In genomic region chr9:91379461-91379860, GRCh38 we compare ENCODE assay signal across 23 cellular contexts. TPM values are rescaled to one million over a fixed set of nuclear protein-coding genes. Genes with fewer than 3 reads are reported as not detected.
DNase-seq lines count a peak whose midpoint lies in the region; ATAC-seq and TF ChIP-seq lines count a peak whose summit lies in the region.
"Had no signal": no experiment of that assay in that cellular context is flagged by ENCODE, and none has a peak within 500 bp of the region (broad histone marks: within the 10 kb centered on the region; RNA-seq: fewer than 3 reads in every experiment).

No MANE protein-coding gene starts in this region.

- ATAC-seq in HG02610 (IDR thresholded peaks at IDR 0.05; ENCODE audit: unreplicated experiment) = no peak
- ATAC-seq: GM12878 had no signal

- no peak overlapping the region for H4K8ac ChIP-seq in trophoblast cell (ENCODE audit: low read depth, low read length)

- H3K14ac ChIP-seq in trophoblast cell (ENCODE audit: low read length) = no peak overlapping the region

- no peak for TF ChIP-seq POLR2A in stomach (IDR thresholded peaks at IDR 0.05)

- H3K4me3 ChIP-seq in Loucy (ENCODE audit: low read length, poor library complexity, severe bottlenecking) = no peak overlapping the region
- no peak overlapping the region for H3K4me3 ChIP-seq in choroid plexus epithelial cell (ENCODE audit: low read depth, low read length)
- no peak overlapping the region for H3K4me3 ChIP-seq in trophoblast cell (ENCODE audit: low read depth, low read length)
- H3K4me3 ChIP-seq in stomach = no peak overlapping the region
- H3K4me3 ChIP-seq: BLaER1, GM12878, Peyer's patch had no signal

- H3K27ac ChIP-seq in trophoblast cell (ENCODE audit: low read depth, low read length) (no peak overlapping the region), stomach (no peak overlapping the region)
- H3K27ac ChIP-seq: BLaER1, HL-60, Peyer's patch had no signal

- H3K27me3 ChIP-seq in Loucy (ENCODE audit: insufficient read depth, low read length, poor library complexity, severe bottlenecking) (no peaks in the 10 kb centered on the region), trophoblast cell (ENCODE audit: insufficient read depth, low read length) (no peaks in the 10 kb centered on the region), stomach (no peaks in the 10 kb centered on the region)
- H3K27me3 ChIP-seq: BLaER1, Peyer's patch had no signal

- no peaks in the 10 kb centered on the region for H3K36me3 ChIP-seq in Loucy (ENCODE audit: insufficient read depth, low read length)
- H3K36me3 ChIP-seq in trophoblast cell (ENCODE audit: control insufficient read depth in 1 of 2, insufficient read depth in 2 of 2, low read length in 2 of 2) = no peaks in the 10 kb centered on the region
- no peaks in the 10 kb centered on the region for H3K36me3 ChIP-seq in stomach
- H3K36me3 ChIP-seq: BLaER1, Peyer's patch had no signal

- intact Hi-C loops in stomach (cut with DNase I; ENCODE audit: low total_unique reads) = no loop called here

- TF ChIP-seq CTCF in Loucy (conservative IDR thresholded peaks at IDR 0.05; ENCODE audit: low read length) (no peak), choroid plexus epithelial cell (conservative IDR thresholded peaks at IDR 0.05; ENCODE audit: low read depth, low read length) (no peak), stomach (IDR thresholded peaks at IDR 0.05) (no peak)

- no peak overlapping the region for H4K91ac ChIP-seq in trophoblast cell (ENCODE audit: low read depth, low read length)

- no peak overlapping the region for H2AK5ac ChIP-seq in trophoblast cell (ENCODE audit: low read length)

- H3K79me2 ChIP-seq in Loucy (ENCODE audit: insufficient read depth, low read length) = no peaks in the 10 kb centered on the region
- no peaks in the 10 kb centered on the region for H3K79me2 ChIP-seq in trophoblast cell (ENCODE audit: control insufficient read depth, insufficient read depth, low read length, poor library complexity)

- H3K9ac ChIP-seq in Loucy (ENCODE audit: low read depth, low read length, poor library complexity, severe bottlenecking) (no peak overlapping the region), trophoblast cell (ENCODE audit: low read length) (no peak overlapping the region)
- H3K9ac ChIP-seq: BLaER1 had no signal

- TF ChIP-seq EP300 in stomach (IDR thresholded peaks at IDR 0.05) = no peak

- H3K4me2 ChIP-seq in Loucy (ENCODE audit: low read depth, low read length, poor library complexity, severe bottlenecking) = no peak overlapping the region
- no peak overlapping the region for H3K4me2 ChIP-seq in trophoblast cell (ENCODE audit: low read length)
- H3K4me2 ChIP-seq: BLaER1 had no signal

- no peaks in the 10 kb centered on the region for H3K79me1 ChIP-seq in trophoblast cell (ENCODE audit: low read length)

- no peak overlapping the region for H3K23ac ChIP-seq in trophoblast cell (ENCODE audit: low read length)

- DNase-seq in CD1c-positive myeloid dendritic cell (ENCODE audit: extremely low spot score) = peak; percentile 11
- peak; percentile 38 for DNase-seq in choroid plexus epithelial cell (ENCODE audit: low read depth)
- DNase-seq in trophoblast cell = peak; percentile 35 to 53
- DNase-seq in C1 segment of cervical spinal cord (lab: John Stamatoyannopoulos, UW) = no peak
- DNase-seq in stomach = no peak
- DNase-seq: CD4-positive, alpha-beta memory T cell; COR-L47; DMS53; GOT3; HCEC 1CT; Karpas-422; NCI-H1417; NCI-H1694; NCI-H2029 treated with DMSO at 0.1 percent for 48 hours; NCI-H446 treated with DMSO at 0.1 percent for 48 hours; NCI-H526 treated with DMSO at 0.1 percent for 48 hours; Peyer's patch; SHP77 treated with DMSO at 0.1 percent for 48 hours had no signal

- no peak overlapping the region for H2BK120ac ChIP-seq in trophoblast cell (ENCODE audit: insufficient read depth, low read length, poor library complexity)

- no peak overlapping the region for H2BK5ac ChIP-seq in trophoblast cell (ENCODE audit: low read depth, low read length, poor library complexity)

- H3K4ac ChIP-seq in trophoblast cell (ENCODE audit: low read depth, low read length) = no peak overlapping the region

- H3K18ac ChIP-seq in trophoblast cell (ENCODE audit: low read length) = no peak overlapping the region

- no peaks in the 10 kb centered on the region for H3K9me2 ChIP-seq in Loucy (replicated peaks; ENCODE audit: low read depth, low read length)

- WGBS in trophoblast cell (ENCODE audit: extremely low coverage, insufficient coverage, insufficient read length) = no CpG with 5 or more reads among the region's 2 CpGs
- WGBS in stomach, 5 donors = 23 to 31% (median 27%) methylated on average over 2 of the region's 2 CpGs

- no peak overlapping the region for H2BK12ac ChIP-seq in trophoblast cell (ENCODE audit: low read length)

- H3F3A ChIP-seq in Loucy (ENCODE audit: low read depth) = no peaks in the 10 kb centered on the region

- H3K9me3 ChIP-seq in Loucy (ENCODE audit: insufficient read depth, low read depth, low read length) (peaks cover 11% of the 10 kb centered on the region; the same call in 1 of the 2 replicates), trophoblast cell (ENCODE audit: insufficient read depth, low read depth, low read length) (no peaks in the 10 kb centered on the region), stomach (no peaks in the 10 kb centered on the region)
- H3K9me3 ChIP-seq: Peyer's patch had no signal

- H4K20me1 ChIP-seq in Loucy (ENCODE audit: insufficient read depth, low read length, poor library complexity, severe bottlenecking) = no peaks in the 10 kb centered on the region
- H4K20me1 ChIP-seq: BLaER1 had no signal

- H2AFZ ChIP-seq in Loucy (ENCODE audit: low read length) (0 out of 2 replicates have a peak overlapping the region, but pooled peaks have one; percentile 34), trophoblast cell (ENCODE audit: insufficient read depth, low read length, poor library complexity) (no peak overlapping the region)

- no peak overlapping the region for H4K12ac ChIP-seq in trophoblast cell (ENCODE audit: low read depth, low read length)

- H3K4me1 ChIP-seq in Loucy (ENCODE audit: insufficient read depth, low read length, poor library complexity, severe bottlenecking) (no peaks in the 10 kb centered on the region), trophoblast cell (ENCODE audit: control insufficient read depth in 1 of 2, insufficient read depth in 2 of 2, low read length in 2 of 2) (no peaks in the 10 kb centered on the region), stomach (peaks cover 0 to 16% (median 6%) of the 10 kb centered on the region in 4 donors)
- H3K4me1 ChIP-seq: Peyer's patch had no signal

RNA-seq across cellular contexts. Expression of gene AUH, which starts 17.7 kb away (rescaled TPM):
- polyA plus RNA-seq in trophoblast cell (2013) = 12.1 and 12.3 TPM in 2 replicates
- total RNA-seq in stomach = 100 to 1,000 TPM in 1 of 5 donors, 10 to 100 TPM in 2, 1 to 10 TPM in 2; 5.8 to 331 (median 30.3) TPM
- polyA plus RNA-seq in stomach = 10 to 100 TPM; 17.2 to 27.1 (median 22.0) TPM

RNA-seq across cellular contexts. Expression of gene NFIL3, which starts 44.2 kb away (rescaled TPM):
- polyA plus RNA-seq in trophoblast cell (2013) = 50.7 and 52.5 TPM in 2 replicates
- 10 to 100 TPM in 3 of 5 donors, 1 to 10 TPM in 1, not detected in 1; 8.0 to 39.7 (median 17.5) TPM for total RNA-seq in stomach
- polyA plus RNA-seq in stomach = 10 to 100 TPM; 21.2 to 21.9 (median 21.7) TPM

Comparison
In these comparisons a context has a peak if more than half of its experiments do, and no peak if none do; other contexts are left out.
1. DNase-seq: peak in CD1c-positive myeloid dendritic cell (single experiment), choroid plexus epithelial cell (single experiment) and trophoblast cell (2 of 2); none in C1 segment of cervical spinal cord (0 of 14) and stomach (single experiment).